ENCODE assay signal across 1 cellular context in genomic region chr7:90266808-90267207, GRCh38.
TF ChIP-seq lines count a peak whose summit lies in the region.

No MANE protein-coding gene starts in this region.

TF ChIP-seq in GM23338, 12 proteins besides CTCF, POLR2A, EP300 and RAD21 (continued from another document):
- TF ChIP-seq REST (IDR thresholded peaks at IDR 0.05; ENCODE audit: unreplicated experiment) = no peak
- no peak for TF ChIP-seq ZNF331 (CRISPR knock-in tag; IDR thresholded peaks at IDR 0.05; ENCODE audit: low read depth)
- TF ChIP-seq NANOG (IDR thresholded peaks at IDR 0.05; ENCODE audit: borderline replicate concordance) = no peak
- TF ChIP-seq ZNF462 (CRISPR knock-in tag; IDR thresholded peaks at IDR 0.05) = no peak
- TF ChIP-seq POLR2AphosphoS5 (IDR thresholded peaks at IDR 0.05; ENCODE audit: low read depth) = no peak
- no peak for TF ChIP-seq EZH2 (IDR thresholded peaks at IDR 0.05; ENCODE audit: low read depth, unreplicated experiment)
- TF ChIP-seq STAT1 (IDR thresholded peaks at IDR 0.05; ENCODE audit: unreplicated experiment) = no peak
